22 cellular contexts compared by ENCODE assay signal in the genomic region with DNA sequence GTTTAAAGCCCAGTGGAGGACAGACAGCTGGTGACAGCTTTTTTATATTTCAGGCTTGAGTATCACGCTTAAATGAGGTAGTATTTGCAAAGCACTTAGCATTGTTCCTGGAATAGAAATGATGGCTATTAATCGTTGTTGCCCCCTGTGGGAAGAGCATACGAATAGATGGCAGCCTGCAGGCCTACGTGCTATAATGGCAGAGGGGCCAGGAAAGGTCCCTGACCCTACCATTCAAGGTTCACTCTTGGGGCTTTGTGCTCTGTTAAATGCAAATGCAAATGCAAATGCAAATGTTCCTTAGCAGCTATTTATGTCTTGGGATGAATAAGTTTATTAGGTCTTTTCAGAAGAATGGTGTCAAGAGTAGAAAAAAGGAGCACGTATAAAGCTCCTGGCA.
DNase-seq lines count a peak whose midpoint lies in the region; ATAC-seq and TF ChIP-seq lines count a peak whose summit lies in the region.
"Had no signal": no experiment of that assay in that cellular context is flagged by ENCODE, and none has a peak within 500 bp of the region (broad histone marks: within the 10 kb centered on the region; RNA-seq: fewer than 3 reads in every experiment).

No MANE protein-coding gene starts in this region.

- DNase-seq in SHP77 (lab: John Stamatoyannopoulos, UW): peak; percentile 90 to 93
- no peak for DNase-seq in SHP77 treated with DMSO at 0.1 percent for 48 hours (lab: John Stamatoyannopoulos, UW)
- peak; percentile 37 for DNase-seq in NCI-H2196 treated with DMSO at 0.1 percent for 48 hours (lab: John Stamatoyannopoulos, UW; ENCODE audit: unreplicated experiment)
- DNase-seq in WTC11 (ENCODE audit: low spot score): no peak
- DNase-seq in cerebellar cortex (ENCODE audit: low spot score): no peak
- no peak for DNase-seq in CD14-positive monocyte (ENCODE audit: low spot score)
- DNase-seq: activated CD4-positive, alpha-beta T cell treated with anti-CD3 and anti-CD28 coated beads, Interleukin-2, amount 50 U/mL, for 1 hour; body of pancreas; CD4-positive, alpha-beta memory T cell; dorsolateral prefrontal cortex; esophagus squamous epithelium; islet precursor cell; NCI-H226; PC-3; stimulated activated CD4-positive, alpha-beta T cell treated with anti-CD3 and anti-CD28 coated beads, Interleukin-15, amount 100 ng/mL, for 24 hours; stomach had no signal

- POLR2A ChIA-PET in WTC11 (lab: Charles Lee): no interaction called here

- no peak overlapping the region for H3K4me3 Mint-ChIP-seq in WTC11
- no peak overlapping the region for H3K4me3 Mint-ChIP-seq in CD14-positive monocyte
- H3K4me3 Mint-ChIP-seq: activated naive CD4-positive, alpha-beta T cell treated with anti-CD3 and anti-CD28 coated beads, Interleukin-2, amount 50 U/mL, for 24 hours; CD4-positive, alpha-beta memory T cell; memory B cell; nephron had no signal

- CTCF ChIA-PET in WTC11 (lab: Charles Lee): interaction anchor here (0.9 to 1.3 kb wide), 4 partner anchors 38 to 247 kb away, joined by 3 to 4 read pairs (median 4); a partner anchor contains a TSS

- intact Hi-C loops in CD14-positive monocyte (cut with micrococcal nuclease): no loop called here

- peak; percentile 82 for ATAC-seq in WTC11
- ATAC-seq in GM21786 (IDR thresholded peaks at IDR 0.05; ENCODE audit: unreplicated experiment): no peak
- ATAC-seq in HG03565 (IDR thresholded peaks at IDR 0.05; ENCODE audit: unreplicated experiment): no peak
- ATAC-seq: body of pancreas, GM12878, PC-3 had no signal

- H3K9me3 Mint-ChIP-seq in WTC11: no peaks in the 10 kb centered on the region
- H3K9me3 Mint-ChIP-seq in CD14-positive monocyte: no peaks in the 10 kb centered on the region
- H3K9me3 Mint-ChIP-seq: activated naive CD4-positive, alpha-beta T cell treated with anti-CD3 and anti-CD28 coated beads, Interleukin-2, amount 50 U/mL, for 24 hours; CD4-positive, alpha-beta memory T cell; memory B cell; nephron had no signal

- no peak for TF ChIP-seq CTCF in WTC11 (IDR thresholded peaks at IDR 0.05)
- TF ChIP-seq CTCF in CD14-positive monocyte (IDR thresholded peaks at IDR 0.05): no peak

- H3K27me3 Mint-ChIP-seq in WTC11 (ENCODE audit: low read depth) (no peaks in the 10 kb centered on the region), CD14-positive monocyte (ENCODE audit: low read depth in 3 of 3) (peaks cover 0 to 3% (median 0%) of the 10 kb centered on the region in 3 donors)
- H3K27me3 Mint-ChIP-seq: CD4-positive, alpha-beta memory T cell; memory B cell had no signal

- no peaks in the 10 kb centered on the region for H3K36me3 Mint-ChIP-seq in WTC11
- H3K36me3 Mint-ChIP-seq in CD14-positive monocyte: no peaks in the 10 kb centered on the region
- H3K36me3 Mint-ChIP-seq: activated naive CD4-positive, alpha-beta T cell treated with anti-CD3 and anti-CD28 coated beads, Interleukin-2, amount 50 U/mL, for 24 hours; CD4-positive, alpha-beta memory T cell; memory B cell had no signal

- H3K4me1 Mint-ChIP-seq in WTC11: peaks cover 23% of the 10 kb centered on the region
- no peaks in the 10 kb centered on the region for H3K4me1 Mint-ChIP-seq in CD14-positive monocyte
- H3K4me1 Mint-ChIP-seq: activated naive CD4-positive, alpha-beta T cell treated with anti-CD3 and anti-CD28 coated beads, Interleukin-2, amount 50 U/mL, for 24 hours; CD4-positive, alpha-beta memory T cell; memory B cell; nephron had no signal

- H3K27ac Mint-ChIP-seq in WTC11 (no peak overlapping the region; the same call in 1 of the 2 replicates), CD14-positive monocyte (no peak overlapping the region)
- H3K27ac Mint-ChIP-seq: activated naive CD4-positive, alpha-beta T cell treated with anti-CD3 and anti-CD28 coated beads, Interleukin-2, amount 50 U/mL, for 24 hours; CD4-positive, alpha-beta memory T cell; memory B cell; nephron had no signal

TF ChIP-seq in WTC11, 78 proteins besides CTCF, POLR2A, EP300 and RAD21 (continues in another document):
- TF ChIP-seq CBFB (CRISPR knock-in tag; IDR thresholded peaks at IDR 0.05; ENCODE audit: low read depth) (no peak), FOXP1 (CRISPR knock-in tag; IDR thresholded peaks at IDR 0.05; ENCODE audit: borderline replicate concordance) (no peak), RELA (CRISPR knock-in tag; IDR thresholded peaks at IDR 0.05; ENCODE audit: borderline replicate concordance) (no peak), GTF2I (CRISPR knock-in tag; conservative IDR thresholded peaks at IDR 0.05) (no peak), HMGA2 (CRISPR knock-in tag; IDR thresholded peaks at IDR 0.05) (no peak), ZNF416 (CRISPR knock-in tag; IDR thresholded peaks at IDR 0.05) (no peak), KAT7 (CRISPR knock-in tag; IDR thresholded peaks at IDR 0.05; ENCODE audit: borderline replicate concordance) (no peak)
- TF ChIP-seq, protein P1, sequence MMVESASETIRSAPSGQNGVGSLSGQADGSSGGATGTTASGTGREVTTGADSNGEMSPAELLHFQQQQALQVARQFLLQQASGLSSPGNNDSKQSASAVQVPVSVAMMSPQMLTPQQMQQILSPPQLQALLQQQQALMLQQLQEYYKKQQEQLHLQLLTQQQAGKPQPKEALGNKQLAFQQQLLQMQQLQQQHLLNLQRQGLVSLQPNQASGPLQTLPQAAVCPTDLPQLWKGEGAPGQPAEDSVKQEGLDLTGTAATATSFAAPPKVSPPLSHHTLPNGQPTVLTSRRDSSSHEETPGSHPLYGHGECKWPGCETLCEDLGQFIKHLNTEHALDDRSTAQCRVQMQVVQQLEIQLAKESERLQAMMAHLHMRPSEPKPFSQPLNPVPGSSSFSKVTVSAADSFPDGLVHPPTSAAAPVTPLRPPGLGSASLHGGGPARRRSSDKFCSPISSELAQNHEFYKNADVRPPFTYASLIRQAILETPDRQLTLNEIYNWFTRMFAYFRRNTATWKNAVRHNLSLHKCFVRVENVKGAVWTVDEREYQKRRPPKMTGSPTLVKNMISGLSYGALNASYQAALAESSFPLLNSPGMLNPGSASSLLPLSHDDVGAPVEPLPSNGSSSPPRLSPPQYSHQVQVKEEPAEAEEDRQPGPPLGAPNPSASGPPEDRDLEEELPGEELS (CRISPR knock-in tag; IDR thresholded peaks at IDR 0.05): no peak
- TF ChIP-seq, protein P2, sequence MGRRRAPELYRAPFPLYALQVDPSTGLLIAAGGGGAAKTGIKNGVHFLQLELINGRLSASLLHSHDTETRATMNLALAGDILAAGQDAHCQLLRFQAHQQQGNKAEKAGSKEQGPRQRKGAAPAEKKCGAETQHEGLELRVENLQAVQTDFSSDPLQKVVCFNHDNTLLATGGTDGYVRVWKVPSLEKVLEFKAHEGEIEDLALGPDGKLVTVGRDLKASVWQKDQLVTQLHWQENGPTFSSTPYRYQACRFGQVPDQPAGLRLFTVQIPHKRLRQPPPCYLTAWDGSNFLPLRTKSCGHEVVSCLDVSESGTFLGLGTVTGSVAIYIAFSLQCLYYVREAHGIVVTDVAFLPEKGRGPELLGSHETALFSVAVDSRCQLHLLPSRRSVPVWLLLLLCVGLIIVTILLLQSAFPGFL (CRISPR knock-in tag; IDR thresholded peaks at IDR 0.05; ENCODE audit: borderline replicate concordance): no peak
- TF ChIP-seq, protein P3, sequence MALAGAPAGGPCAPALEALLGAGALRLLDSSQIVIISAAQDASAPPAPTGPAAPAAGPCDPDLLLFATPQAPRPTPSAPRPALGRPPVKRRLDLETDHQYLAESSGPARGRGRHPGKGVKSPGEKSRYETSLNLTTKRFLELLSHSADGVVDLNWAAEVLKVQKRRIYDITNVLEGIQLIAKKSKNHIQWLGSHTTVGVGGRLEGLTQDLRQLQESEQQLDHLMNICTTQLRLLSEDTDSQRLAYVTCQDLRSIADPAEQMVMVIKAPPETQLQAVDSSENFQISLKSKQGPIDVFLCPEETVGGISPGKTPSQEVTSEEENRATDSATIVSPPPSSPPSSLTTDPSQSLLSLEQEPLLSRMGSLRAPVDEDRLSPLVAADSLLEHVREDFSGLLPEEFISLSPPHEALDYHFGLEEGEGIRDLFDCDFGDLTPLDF (CRISPR knock-in tag; IDR thresholded peaks at IDR 0.05): no peak
- TF ChIP-seq, protein P4, sequence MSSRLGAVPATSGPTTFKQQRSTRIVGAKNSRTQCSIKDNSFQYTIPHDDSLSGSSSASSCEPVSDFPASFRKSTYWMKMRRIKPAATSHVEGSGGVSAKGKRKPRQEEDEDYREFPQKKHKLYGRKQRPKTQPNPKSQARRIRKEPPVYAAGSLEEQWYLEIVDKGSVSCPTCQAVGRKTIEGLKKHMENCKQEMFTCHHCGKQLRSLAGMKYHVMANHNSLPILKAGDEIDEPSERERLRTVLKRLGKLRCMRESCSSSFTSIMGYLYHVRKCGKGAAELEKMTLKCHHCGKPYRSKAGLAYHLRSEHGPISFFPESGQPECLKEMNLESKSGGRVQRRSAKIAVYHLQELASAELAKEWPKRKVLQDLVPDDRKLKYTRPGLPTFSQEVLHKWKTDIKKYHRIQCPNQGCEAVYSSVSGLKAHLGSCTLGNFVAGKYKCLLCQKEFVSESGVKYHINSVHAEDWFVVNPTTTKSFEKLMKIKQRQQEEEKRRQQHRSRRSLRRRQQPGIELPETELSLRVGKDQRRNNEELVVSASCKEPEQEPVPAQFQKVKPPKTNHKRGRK (CRISPR knock-in tag; IDR thresholded peaks at IDR 0.05; ENCODE audit: borderline replicate concordance): no peak
- TF ChIP-seq, protein P5, sequence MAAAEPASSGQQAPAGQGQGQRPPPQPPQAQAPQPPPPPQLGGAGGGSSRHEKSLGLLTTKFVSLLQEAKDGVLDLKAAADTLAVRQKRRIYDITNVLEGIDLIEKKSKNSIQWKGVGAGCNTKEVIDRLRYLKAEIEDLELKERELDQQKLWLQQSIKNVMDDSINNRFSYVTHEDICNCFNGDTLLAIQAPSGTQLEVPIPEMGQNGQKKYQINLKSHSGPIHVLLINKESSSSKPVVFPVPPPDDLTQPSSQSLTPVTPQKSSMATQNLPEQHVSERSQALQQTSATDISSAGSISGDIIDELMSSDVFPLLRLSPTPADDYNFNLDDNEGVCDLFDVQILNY (CRISPR knock-in tag; IDR thresholded peaks at IDR 0.05): no peak
- TF ChIP-seq, protein P6, sequence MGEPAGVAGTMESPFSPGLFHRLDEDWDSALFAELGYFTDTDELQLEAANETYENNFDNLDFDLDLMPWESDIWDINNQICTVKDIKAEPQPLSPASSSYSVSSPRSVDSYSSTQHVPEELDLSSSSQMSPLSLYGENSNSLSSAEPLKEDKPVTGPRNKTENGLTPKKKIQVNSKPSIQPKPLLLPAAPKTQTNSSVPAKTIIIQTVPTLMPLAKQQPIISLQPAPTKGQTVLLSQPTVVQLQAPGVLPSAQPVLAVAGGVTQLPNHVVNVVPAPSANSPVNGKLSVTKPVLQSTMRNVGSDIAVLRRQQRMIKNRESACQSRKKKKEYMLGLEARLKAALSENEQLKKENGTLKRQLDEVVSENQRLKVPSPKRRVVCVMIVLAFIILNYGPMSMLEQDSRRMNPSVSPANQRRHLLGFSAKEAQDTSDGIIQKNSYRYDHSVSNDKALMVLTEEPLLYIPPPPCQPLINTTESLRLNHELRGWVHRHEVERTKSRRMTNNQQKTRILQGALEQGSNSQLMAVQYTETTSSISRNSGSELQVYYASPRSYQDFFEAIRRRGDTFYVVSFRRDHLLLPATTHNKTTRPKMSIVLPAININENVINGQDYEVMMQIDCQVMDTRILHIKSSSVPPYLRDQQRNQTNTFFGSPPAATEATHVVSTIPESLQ (CRISPR knock-in tag; IDR thresholded peaks at IDR 0.05): no peak

Comparison
In these comparisons a context has a peak if more than half of its experiments do, and no peak if none do; other contexts are left out.
1. DNase-seq: peak in SHP77 (2 of 2) and NCI-H2196 treated with DMSO at 0.1 percent for 48 hours (single experiment); none in SHP77 treated with DMSO at 0.1 percent for 48 hours (single experiment), WTC11 (single experiment), cerebellar cortex (single experiment) and CD14-positive monocyte (single experiment).